In the genomic region with DNA sequence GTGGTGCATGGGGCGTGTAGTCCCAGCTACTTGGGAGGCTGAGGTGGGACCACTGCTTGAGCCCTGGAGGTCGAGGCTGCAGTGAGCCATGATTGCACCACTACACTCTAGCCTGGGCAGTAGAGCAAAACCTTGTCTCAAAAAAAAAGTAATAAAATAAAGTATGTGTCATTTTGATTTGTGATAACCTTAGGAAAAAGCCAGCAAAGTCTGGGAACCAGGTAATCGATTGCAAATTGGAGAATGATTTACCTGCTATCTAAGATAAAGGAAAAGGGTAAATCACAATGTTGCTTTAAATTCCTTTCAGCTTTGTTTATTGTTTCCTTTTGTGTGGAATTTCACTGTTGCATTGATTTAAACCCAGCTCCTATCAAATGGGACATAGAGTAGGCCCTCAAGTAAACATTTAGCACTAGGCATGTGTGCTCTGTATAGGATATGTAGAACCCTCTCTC, we compare ENCODE assay signal across 1 cellular context.
A peak's percentile ranks its signal among the peaks of the same experiment; 100 is the strongest.
TF ChIP-seq lines count a peak whose summit lies in the region.

No MANE protein-coding gene starts in this region.

TF ChIP-seq in HepG2, 621 proteins besides CTCF, POLR2A, EP300 and RAD21 (continued from another document):
- 0 out of 2 replicates have a peak, but pooled peaks have one; percentile 26 for TF ChIP-seq ZMYM4 (CRISPR knock-in tag; IDR thresholded peaks at IDR 0.05)
- TF ChIP-seq ZNF382 (CRISPR knock-in tag; IDR thresholded peaks at IDR 0.05; ENCODE audit: borderline replicate concordance) = no peak
- TF ChIP-seq MED1 (CRISPR knock-in tag; IDR thresholded peaks at IDR 0.05) = peak; percentile 64
- no peak for TF ChIP-seq ATM (IDR thresholded peaks at IDR 0.05; ENCODE audit: borderline replicate concordance)
- TF ChIP-seq, protein P1, sequence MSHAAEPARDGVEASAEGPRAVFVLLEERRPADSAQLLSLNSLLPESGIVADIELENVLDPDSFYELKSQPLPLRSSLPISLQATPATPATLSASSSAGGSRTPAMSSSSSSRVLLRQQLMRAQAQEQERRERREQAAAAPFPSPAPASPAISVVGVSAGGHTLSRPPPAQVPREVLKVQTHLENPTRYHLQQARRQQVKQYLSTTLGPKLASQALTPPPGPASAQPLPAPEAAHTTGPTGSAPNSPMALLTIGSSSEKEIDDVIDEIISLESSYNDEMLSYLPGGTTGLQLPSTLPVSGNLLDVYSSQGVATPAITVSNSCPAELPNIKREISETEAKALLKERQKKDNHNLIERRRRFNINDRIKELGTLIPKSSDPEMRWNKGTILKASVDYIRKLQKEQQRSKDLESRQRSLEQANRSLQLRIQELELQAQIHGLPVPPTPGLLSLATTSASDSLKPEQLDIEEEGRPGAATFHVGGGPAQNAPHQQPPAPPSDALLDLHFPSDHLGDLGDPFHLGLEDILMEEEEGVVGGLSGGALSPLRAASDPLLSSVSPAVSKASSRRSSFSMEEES (CRISPR knock-in tag; IDR thresholded peaks at IDR 0.05) = no peak
- TF ChIP-seq NFIC (IDR thresholded peaks at IDR 0.05; ENCODE audit: low read length) = peak; percentile 56; the same call in 1 of the 2 replicates
- TF ChIP-seq ZBTB42 (CRISPR knock-in tag; IDR thresholded peaks at IDR 0.05) = no peak
- TF ChIP-seq YY1 (IDR thresholded peaks at IDR 0.05; ENCODE audit: insufficient read depth, insufficient replicate concordance, low read depth, low read length) = no peak
- no peak for TF ChIP-seq ZFP1 (CRISPR knock-in tag; IDR thresholded peaks at IDR 0.05)
- no peak for TF ChIP-seq CHD4 (IDR thresholded peaks at IDR 0.05; ENCODE audit: borderline replicate concordance, low read length)
- peak; percentile 71; the same call in 1 of the 2 replicates for TF ChIP-seq SOX5 (CRISPR knock-in tag; IDR thresholded peaks at IDR 0.05; ENCODE audit: borderline replicate concordance)
